In the genomic region with DNA sequence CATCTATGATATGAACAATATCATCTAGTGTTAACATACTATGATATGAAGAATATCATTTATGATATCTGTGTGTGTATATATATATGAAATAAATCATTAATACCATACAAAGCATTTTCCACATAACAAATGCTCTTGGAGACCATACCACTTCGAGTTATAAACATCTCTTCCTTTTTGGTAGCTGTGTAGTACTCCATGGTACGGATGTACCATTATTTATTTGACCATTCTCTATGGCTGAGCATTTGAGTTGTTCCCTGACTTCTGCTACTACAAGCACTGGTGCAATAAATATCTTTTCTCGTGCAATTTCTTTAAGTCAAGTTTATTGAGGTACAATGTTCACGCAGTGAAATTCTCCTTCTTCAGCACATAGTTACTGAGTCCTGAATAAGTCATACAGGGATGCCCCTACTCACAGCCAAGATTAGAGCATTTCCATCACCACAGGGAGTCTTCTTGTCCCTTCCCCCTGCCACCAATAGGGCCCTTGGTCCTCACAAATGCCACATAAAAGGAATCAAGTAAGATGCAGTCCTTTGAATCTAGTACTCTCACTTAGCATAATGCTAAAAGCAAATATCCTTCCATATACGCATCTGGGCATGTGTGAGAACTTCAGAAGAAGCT, we compare ENCODE assay signal across 15 cellular contexts.
DNase-seq lines count a peak whose midpoint lies in the region; ATAC-seq and TF ChIP-seq lines count a peak whose summit lies in the region.
"Had no signal": no experiment of that assay in that cellular context is flagged by ENCODE, and none has a peak within 500 bp of the region (broad histone marks: within the 10 kb centered on the region; RNA-seq: fewer than 3 reads in every experiment).

No MANE protein-coding gene starts in this region.

- no peak for TF ChIP-seq CTCF in left lung (IDR thresholded peaks at IDR 0.05)
- TF ChIP-seq CTCF in colonic mucosa (IDR thresholded peaks at IDR 0.05) = no peak

- no peak overlapping the region for H3K27ac Mint-ChIP-seq in activated CD4-positive, alpha-beta T cell treated with anti-CD3 and anti-CD28 coated beads for 36 hours
- no peak overlapping the region for H3K27ac Mint-ChIP-seq in activated CD4-positive, alpha-beta T cell treated with anti-CD3 and anti-CD28 coated beads, Interleukin-2, amount 10 ng/mL, durations not matched to agents 7 days and 5 days
- no peak overlapping the region for H3K27ac Mint-ChIP-seq in activated T-helper 17 cell treated with anti-CD3 and anti-CD28 coated beads, Interleukin-2, amount 50 U/mL, for 72 hours
- H3K27ac Mint-ChIP-seq: B cell; CD8-positive, alpha-beta T cell had no signal

- H3K9ac ChIP-seq in colonic mucosa (ENCODE audit: low read depth in 2 of 2, low read length in 2 of 2) = no peak overlapping the region
- H3K9ac ChIP-seq: BLaER1 treated with 17β-estradiol and CSF1 and Interleukin-3, amounts not matched to agents 10 nM and 100 nM had no signal

- in situ Hi-C loops in KBM-7 (cut with MboI; ENCODE audit: low pct_unique_long_range_greater_than_20kb, low sequenced_read_pairs) = no loop called here

- H3K27me3 Mint-ChIP-seq in activated CD4-positive, alpha-beta T cell treated with anti-CD3 and anti-CD28 coated beads for 36 hours = no peaks in the 10 kb centered on the region
- H3K27me3 Mint-ChIP-seq in activated CD4-positive, alpha-beta T cell treated with anti-CD3 and anti-CD28 coated beads, Interleukin-2, amount 10 ng/mL, durations not matched to agents 7 days and 5 days = no peaks in the 10 kb centered on the region
- H3K27me3 Mint-ChIP-seq in activated T-helper 17 cell treated with anti-CD3 and anti-CD28 coated beads, Interleukin-2, amount 50 U/mL, for 72 hours = no peaks in the 10 kb centered on the region
- H3K27me3 Mint-ChIP-seq: B cell had no signal

- no peak overlapping the region for H3K4me3 Mint-ChIP-seq in activated CD4-positive, alpha-beta T cell treated with anti-CD3 and anti-CD28 coated beads for 36 hours
- H3K4me3 Mint-ChIP-seq in activated CD4-positive, alpha-beta T cell treated with anti-CD3 and anti-CD28 coated beads, Interleukin-2, amount 10 ng/mL, durations not matched to agents 7 days and 5 days = no peak overlapping the region
- no peak overlapping the region for H3K4me3 Mint-ChIP-seq in activated T-helper 17 cell treated with anti-CD3 and anti-CD28 coated beads, Interleukin-2, amount 50 U/mL, for 72 hours
- H3K4me3 Mint-ChIP-seq: B cell; CD8-positive, alpha-beta T cell had no signal

- no peak for DNase-seq in activated CD4-positive, alpha-beta T cell treated with anti-CD3 and anti-CD28 coated beads for 36 hours
- DNase-seq in activated CD4-positive, alpha-beta T cell treated with anti-CD3 and anti-CD28 coated beads, Interleukin-2, amount 10 ng/mL, durations not matched to agents 7 days and 5 days = no peak
- DNase-seq in KBM-7 (peak; percentile 28), left lung (no peak), colonic mucosa (no peak)
- DNase-seq: Calu3; CD8-positive, alpha-beta T cell; DMS79 treated with DMSO at 0.1 percent for 48 hours; GOT3; H7 had no signal

- H3K9me3 Mint-ChIP-seq in activated CD4-positive, alpha-beta T cell treated with anti-CD3 and anti-CD28 coated beads for 36 hours (ENCODE audit: low read depth) = no peaks in the 10 kb centered on the region
- H3K9me3 Mint-ChIP-seq in activated CD4-positive, alpha-beta T cell treated with anti-CD3 and anti-CD28 coated beads, Interleukin-2, amount 10 ng/mL, durations not matched to agents 7 days and 5 days = no peaks in the 10 kb centered on the region
- H3K9me3 Mint-ChIP-seq in activated T-helper 17 cell treated with anti-CD3 and anti-CD28 coated beads, Interleukin-2, amount 50 U/mL, for 72 hours = no peaks in the 10 kb centered on the region

- peaks cover 0 to 9% of the 10 kb centered on the region in 2 donors for H3K27me3 ChIP-seq in left lung
- no peaks in the 10 kb centered on the region for H3K27me3 ChIP-seq in colonic mucosa
- H3K27me3 ChIP-seq: BLaER1 treated with 17β-estradiol and CSF1 and Interleukin-3, amounts not matched to agents 10 nM and 100 nM had no signal

- intact Hi-C loops in activated CD4-positive, alpha-beta T cell treated with anti-CD3 and anti-CD28 coated beads for 36 hours (cut with DNase I, micrococcal nuclease) = no loop called here
- intact Hi-C loops in left lung (cut with DNase I) = no loop called here
- intact Hi-C loops in colonic mucosa (cut with DNase I) = no loop called here

- H3K9me3 ChIP-seq in left lung = no peaks in the 10 kb centered on the region
- no peaks in the 10 kb centered on the region for H3K9me3 ChIP-seq in colonic mucosa

- ATAC-seq in activated CD4-positive, alpha-beta T cell treated with anti-CD3 and anti-CD28 coated beads for 36 hours = peak; percentile 61
- ATAC-seq in activated T-helper 17 cell treated with anti-CD3 and anti-CD28 coated beads, Interleukin-2, amount 50 U/mL, for 72 hours (replicated peaks) = peak; percentile 46
- no peak for ATAC-seq in left lung
- ATAC-seq: CD8-positive, alpha-beta T cell; GM12878; HCT116 had no signal

- no peak overlapping the region for H3K27ac ChIP-seq in left lung
- H3K27ac ChIP-seq in colonic mucosa = no peak overlapping the region
- H3K27ac ChIP-seq: BLaER1 treated with 17β-estradiol and CSF1 and Interleukin-3, amounts not matched to agents 10 nM and 100 nM had no signal

- H3K36me3 ChIP-seq in left lung (no peaks in the 10 kb centered on the region), colonic mucosa (no peaks in the 10 kb centered on the region)
- H3K36me3 ChIP-seq: BLaER1 treated with 17β-estradiol and CSF1 and Interleukin-3, amounts not matched to agents 10 nM and 100 nM had no signal

- no peak overlapping the region for H3K4me3 ChIP-seq in left lung
- H3K4me3 ChIP-seq in colonic mucosa = no peak overlapping the region
- H3K4me3 ChIP-seq: BLaER1 treated with 17β-estradiol and CSF1 and Interleukin-3, amounts not matched to agents 10 nM and 100 nM; GM12878 had no signal

- H3K36me3 Mint-ChIP-seq in activated CD4-positive, alpha-beta T cell treated with anti-CD3 and anti-CD28 coated beads for 36 hours (ENCODE audit: low read depth) = no peaks in the 10 kb centered on the region
- no peaks in the 10 kb centered on the region for H3K36me3 Mint-ChIP-seq in activated CD4-positive, alpha-beta T cell treated with anti-CD3 and anti-CD28 coated beads, Interleukin-2, amount 10 ng/mL, durations not matched to agents 7 days and 5 days (ENCODE audit: low read depth)
- H3K36me3 Mint-ChIP-seq in activated T-helper 17 cell treated with anti-CD3 and anti-CD28 coated beads, Interleukin-2, amount 50 U/mL, for 72 hours (ENCODE audit: low read depth) = no peaks in the 10 kb centered on the region
- H3K36me3 Mint-ChIP-seq: CD8-positive, alpha-beta T cell had no signal

- H3K4me1 ChIP-seq in left lung = no peaks in the 10 kb centered on the region
- no peaks in the 10 kb centered on the region for H3K4me1 ChIP-seq in colonic mucosa
- H3K4me1 ChIP-seq: BLaER1 treated with 17β-estradiol and CSF1 and Interleukin-3, amounts not matched to agents 10 nM and 100 nM had no signal

- CTCF ChIA-PET in activated CD4-positive, alpha-beta T cell treated with anti-CD3 and anti-CD28 coated beads for 36 hours (lab: Charles Lee) = no interaction called here
- CTCF ChIA-PET in activated CD4-positive, alpha-beta T cell treated with anti-CD3 and anti-CD28 coated beads, Interleukin-2, amount 10 ng/mL, durations not matched to agents 7 days and 5 days (lab: Charles Lee) = no interaction called here

- no peaks in the 10 kb centered on the region for H3K4me1 Mint-ChIP-seq in activated CD4-positive, alpha-beta T cell treated with anti-CD3 and anti-CD28 coated beads for 36 hours
- no peaks in the 10 kb centered on the region for H3K4me1 Mint-ChIP-seq in activated CD4-positive, alpha-beta T cell treated with anti-CD3 and anti-CD28 coated beads, Interleukin-2, amount 10 ng/mL, durations not matched to agents 7 days and 5 days
- H3K4me1 Mint-ChIP-seq in activated T-helper 17 cell treated with anti-CD3 and anti-CD28 coated beads, Interleukin-2, amount 50 U/mL, for 72 hours = no peaks in the 10 kb centered on the region
- H3K4me1 Mint-ChIP-seq: B cell had no signal

- POLR2A ChIA-PET in activated CD4-positive, alpha-beta T cell treated with anti-CD3 and anti-CD28 coated beads for 36 hours (lab: Charles Lee) = no interaction called here
- POLR2A ChIA-PET in activated CD4-positive, alpha-beta T cell treated with anti-CD3 and anti-CD28 coated beads, Interleukin-2, amount 10 ng/mL, durations not matched to agents 7 days and 5 days (lab: Charles Lee) = no interaction called here
